Comparison of ENCODE assay signal across 5 cellular contexts in the genomic region with DNA sequence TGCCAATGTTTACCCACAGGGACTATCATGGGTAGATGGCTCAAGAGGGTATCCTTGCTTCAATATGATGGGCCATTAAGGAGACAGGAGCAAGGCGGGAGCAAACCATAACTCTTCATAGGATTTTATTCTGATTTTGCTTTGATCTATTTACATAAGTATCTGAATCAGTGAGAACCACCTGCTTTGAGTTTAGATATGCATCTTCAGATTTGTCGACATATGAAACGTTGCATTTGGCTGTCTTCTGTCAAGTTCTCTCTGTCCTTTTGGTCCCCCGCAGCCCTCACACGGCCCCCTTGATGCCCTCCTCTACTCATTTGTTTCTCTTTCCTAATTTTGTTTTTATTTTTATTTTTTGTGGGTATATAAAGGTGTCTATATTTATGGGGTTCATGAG.
"Had no signal": no experiment of that assay in that cellular context is flagged by ENCODE, and none has a peak within 500 bp of the region (broad histone marks: within the 10 kb centered on the region; RNA-seq: fewer than 3 reads in every experiment).

No MANE protein-coding gene starts in this region.

- H3K27ac ChIP-seq: HL-60 had no signal

- H3K27ac Mint-ChIP-seq: IgD-negative memory B cell had no signal

- H3K4me1 Mint-ChIP-seq: IgD-negative memory B cell had no signal

- H3K27me3 Mint-ChIP-seq: IgD-negative memory B cell had no signal

- H3K4me3 ChIP-seq: K562 had no signal

- ATAC-seq: HepG2, K562 had no signal

- H3K4me3 Mint-ChIP-seq: IgD-negative memory B cell had no signal

- H3K9me3 Mint-ChIP-seq: IgD-negative memory B cell had no signal

- DNase-seq: IMR-90 had no signal
